ENCODE assay signal across 8 cellular contexts in genomic region chr6:108798672-108799355, GRCh38. TPM values are rescaled to one million over a fixed set of nuclear protein-coding genes. Genes with fewer than 3 reads are reported as not detected.
DNase-seq lines count a peak whose midpoint lies in the region; ATAC-seq and TF ChIP-seq lines count a peak whose summit lies in the region.

No MANE protein-coding gene starts in this region.

- peaks cover 35% of the 10 kb centered on the region for H3K4me1 Mint-ChIP-seq in Calu3 (ENCODE audit: low read depth, unreplicated experiment)

- intact Hi-C loops in Calu3 (cut with micrococcal nuclease; ENCODE audit: unreplicated experiment) = no loop called here

- H3K9me3 Mint-ChIP-seq in Calu3 (ENCODE audit: low read depth, unreplicated experiment) = no peaks in the 10 kb centered on the region

- H3K36me3 Mint-ChIP-seq in Calu3 (ENCODE audit: insufficient read depth, unreplicated experiment) = no peaks in the 10 kb centered on the region

- no peaks in the 10 kb centered on the region for H3K27me3 Mint-ChIP-seq in Calu3 (ENCODE audit: unreplicated experiment)

- DNase-seq in Calu3 (no peak), HEK293T (ENCODE audit: extremely low spot score) (no peak), OCI-M2 (lab: John Stamatoyannopoulos, UW; ENCODE audit: unreplicated experiment) (no peak)
- peak; percentile 7 for DNase-seq in effector CD4-positive, alpha-beta T cell
- DNase-seq in stimulated activated CD4-positive, alpha-beta T cell treated with anti-CD3 and anti-CD28 coated beads, Interleukin-12 subunit alpha, Interleukin-12 subunit beta, amount 100 ng/mL, for 24 hours (ENCODE audit: low read depth in 2 of 2) = peak; percentile 28 to 29

- peak; percentile 70 to 78 for ATAC-seq in activated CD4-positive, CD25-positive, alpha-beta regulatory T cell treated with anti-CD3 and anti-CD28 coated beads, Interleukin-2, amount 50 U/mL, for 24 hours
- no peak for ATAC-seq in HG03457 (IDR thresholded peaks at IDR 0.05; ENCODE audit: unreplicated experiment)
- no peak for ATAC-seq in GM21360 (IDR thresholded peaks at IDR 0.05; ENCODE audit: unreplicated experiment)

- CTCF ChIA-PET in Calu3 (lab: Charles Lee) (interaction anchor here (1.1 to 1.3 kb wide), 3 partner anchors 23 to 257 kb away, joined by 3 read pairs; no protein-coding TSS in a partner anchor), HEK293T (lab: Yijun Ruan, JAX) (interaction anchor here (0.7 kb wide), 1 partner anchor 1709 kb away, joined by 4 read pairs; no protein-coding TSS in a partner anchor)

- BruUV-seq in Calu3 (replicated peaks; lab: Mats Ljungman, UMichigan) = no TSS peak

- peak overlapping the region; percentile 35 for H3K27ac Mint-ChIP-seq in Calu3 (ENCODE audit: unreplicated experiment)

- POLR2A ChIA-PET in HEK293T (lab: Yijun Ruan, JAX) = interaction anchor here (1.0 to 2.2 kb wide), 2 partner anchors 50 to 240 kb away, joined by 3 to 5 read pairs; partner anchors contain the start of gene ARMC2

- peak overlapping the region; percentile 48 for H3K4me3 Mint-ChIP-seq in Calu3 (ENCODE audit: low read depth, unreplicated experiment)

- no peak for TF ChIP-seq CTCF in Calu3 (IDR thresholded peaks at IDR 0.05; ENCODE audit: unreplicated experiment)

TF ChIP-seq in HEK293T, 16 proteins besides CTCF, POLR2A, EP300 and RAD21:
- no peak for TF ChIP-seq TARDBP (IDR thresholded peaks at IDR 0.05)
- TF ChIP-seq CTBP1 (IDR thresholded peaks at IDR 0.05; ENCODE audit: borderline replicate concordance) = no peak
- TF ChIP-seq LEF1 (IDR thresholded peaks at IDR 0.05; ENCODE audit: borderline replicate concordance) = no peak
- TF ChIP-seq FOXM1 (IDR thresholded peaks at IDR 0.05; ENCODE audit: borderline replicate concordance) = no peak
- TF ChIP-seq SUZ12 (IDR thresholded peaks at IDR 0.05) = no peak
- TF ChIP-seq ELF4 (IDR thresholded peaks at IDR 0.05) = no peak
- no peak for TF ChIP-seq PKNOX1 (IDR thresholded peaks at IDR 0.05)
- no peak for TF ChIP-seq L3MBTL2 (conservative IDR thresholded peaks at IDR 0.05)
- TF ChIP-seq NFRKB (IDR thresholded peaks at IDR 0.05) = no peak
- TF ChIP-seq HDGF (IDR thresholded peaks at IDR 0.05; ENCODE audit: borderline replicate concordance) = no peak
- TF ChIP-seq FOXK2 (IDR thresholded peaks at IDR 0.05) = no peak
- TF ChIP-seq FOXA1 (IDR thresholded peaks at IDR 0.05) = no peak
- no peak for TF ChIP-seq BHLHE40 (IDR thresholded peaks at IDR 0.05; ENCODE audit: borderline replicate concordance)
- TF ChIP-seq ARNT (IDR thresholded peaks at IDR 0.05) = no peak
- TF ChIP-seq SP1 (IDR thresholded peaks at IDR 0.05) = no peak
- no peak for TF ChIP-seq ZNF384 (IDR thresholded peaks at IDR 0.05)

RNA-seq across cellular contexts. Expression of gene ARMC2, which starts 49.4 kb away (rescaled TPM):
- total RNA-seq in Calu3 (2022) = 4.5 and 7.1 TPM in 2 replicates

Comparison
In these comparisons a context has a peak if more than half of its experiments do, and no peak if none do; other contexts are left out.
1. DNase-seq: peak in effector CD4-positive, alpha-beta T cell (single experiment) and stimulated activated CD4-positive, alpha-beta T cell treated with anti-CD3 and anti-CD28 coated beads, Interleukin-12 subunit alpha, Interleukin-12 subunit beta, amount 100 ng/mL, for 24 hours (2 of 2); none in Calu3 (single experiment), HEK293T (single experiment) and OCI-M2 (single experiment).
2. ATAC-seq: peak in activated CD4-positive, CD25-positive, alpha-beta regulatory T cell treated with anti-CD3 and anti-CD28 coated beads, Interleukin-2, amount 50 U/mL, for 24 hours (2 of 2); none in HG03457 (single experiment) and GM21360 (single experiment).